8 cellular contexts compared by ENCODE assay signal in the genomic region with DNA sequence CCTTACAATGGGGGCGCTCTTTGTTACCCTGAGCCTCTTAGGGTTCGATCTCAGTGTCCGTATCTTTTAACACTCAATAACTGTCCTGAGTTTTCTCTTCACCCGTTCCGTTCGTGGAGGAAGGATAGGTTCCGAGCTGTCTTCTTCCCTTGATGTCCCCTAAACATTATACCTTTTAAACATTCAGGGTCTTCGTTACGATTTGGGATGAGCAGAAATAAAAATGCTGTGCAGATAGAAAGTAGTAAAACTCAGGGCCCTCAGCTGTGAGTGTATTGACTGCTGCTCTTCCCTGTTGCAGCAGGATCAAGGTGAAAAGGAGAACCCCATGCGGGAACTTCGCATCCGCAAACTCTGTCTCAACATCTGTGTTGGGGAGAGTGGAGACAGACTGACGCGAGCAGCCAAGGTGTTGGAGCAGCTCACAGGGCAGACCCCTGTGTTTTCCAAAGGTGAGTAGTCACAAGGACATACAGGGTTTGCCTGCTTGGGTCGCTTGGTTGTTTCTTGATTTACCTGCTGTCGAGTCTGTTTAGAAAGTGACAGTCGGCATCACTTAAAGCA. TPM values are rescaled to one million over a fixed set of nuclear protein-coding genes. Genes with fewer than 3 reads are reported as not detected.
DNase-seq lines count a peak whose midpoint lies in the region; ATAC-seq lines count a peak whose summit lies in the region.

No MANE protein-coding gene starts in this region.

- peak overlapping the region; percentile 80 for H3K4me3 ChIP-seq in thymus (ENCODE audit: low read length)

- no peak for DNase-seq in activated T-cell treated with anti-CD3 and anti-CD28 coated beads, Interleukin-2, amount 50 U/mL, for 4 hours
- DNase-seq in activated T-cell treated with anti-CD3 and anti-CD28 coated beads, Interleukin-2, amount 50 U/mL, for 1 hour: no peak
- peak; percentile 15 for DNase-seq in activated naive CD4-positive, alpha-beta T cell treated with anti-CD3 and anti-CD28 coated beads, Interleukin-2, amount 50 U/mL, for 16 hours
- DNase-seq in kidney tubule cell (ENCODE audit: low spot score) (peak; percentile 18), NCI-H1417 treated with DMSO at 0.1 percent for 48 hours (lab: John Stamatoyannopoulos, UW) (no peak)

- H3K4me1 Mint-ChIP-seq in activated T-cell treated with anti-CD3 and anti-CD28 coated beads, Interleukin-2, amount 50 U/mL, for 4 hours (ENCODE audit: low read depth): peaks cover 49% of the 10 kb centered on the region

- H3K4me3 Mint-ChIP-seq in activated T-cell treated with anti-CD3 and anti-CD28 coated beads, Interleukin-2, amount 50 U/mL, for 4 hours: peak overlapping the region; percentile 97

- no peaks in the 10 kb centered on the region for H3K9me3 ChIP-seq in thymus (ENCODE audit: control insufficient read depth)

- no peak for ATAC-seq in activated T-cell treated with anti-CD3 and anti-CD28 coated beads, Interleukin-2, amount 50 U/mL, for 4 hours
- ATAC-seq in HG03520 (IDR thresholded peaks at IDR 0.05; ENCODE audit: unreplicated experiment) (no peak), HG03432 (IDR thresholded peaks at IDR 0.05; ENCODE audit: unreplicated experiment) (no peak)

- peaks cover 8% of the 10 kb centered on the region for H3K4me1 ChIP-seq in thymus (ENCODE audit: control insufficient read depth, insufficient read depth, low read length)

- H3K36me3 ChIP-seq in thymus (ENCODE audit: control insufficient read depth, insufficient read depth): peaks cover 39% of the 10 kb centered on the region

- WGBS in thymus: 28% methylated on average over 17 of the region's 17 CpGs

- H3K27me3 Mint-ChIP-seq in activated T-cell treated with anti-CD3 and anti-CD28 coated beads, Interleukin-2, amount 50 U/mL, for 4 hours (ENCODE audit: low read depth): no peaks in the 10 kb centered on the region

- no peaks in the 10 kb centered on the region for H3K27me3 ChIP-seq in thymus (ENCODE audit: control insufficient read depth, insufficient read depth)

- no peaks in the 10 kb centered on the region for H3K9me3 Mint-ChIP-seq in activated T-cell treated with anti-CD3 and anti-CD28 coated beads, Interleukin-2, amount 50 U/mL, for 4 hours

- peaks cover 51% of the 10 kb centered on the region for H3K36me3 Mint-ChIP-seq in activated T-cell treated with anti-CD3 and anti-CD28 coated beads, Interleukin-2, amount 50 U/mL, for 4 hours (ENCODE audit: insufficient read depth)

- H3K27ac ChIP-seq in thymus (ENCODE audit: low read depth): peak overlapping the region; percentile 93

RNA-seq across cellular contexts. Expression of gene RPL11, which starts 0.8 kb away (rescaled TPM):
- total RNA-seq in activated T-cell treated with anti-CD3 and anti-CD28 coated beads, Interleukin-2, amount 50 U/mL, for 4 hours: 1,000 to 10,000 TPM; 1,397 to 1,476 (median 1,425) TPM
- polyA plus RNA-seq in thymus: 4,395 TPM

RNA-seq across cellular contexts. Expression of gene ELOA, which starts 50.9 kb away (rescaled TPM):
- 10 to 100 TPM; 61.9 to 69.8 (median 67.1) TPM for total RNA-seq in activated T-cell treated with anti-CD3 and anti-CD28 coated beads, Interleukin-2, amount 50 U/mL, for 4 hours
- polyA plus RNA-seq in thymus: 16.5 TPM

Comparison
In these comparisons a context has a peak if more than half of its experiments do, and no peak if none do; other contexts are left out.
1. DNase-seq: peak in activated naive CD4-positive, alpha-beta T cell treated with anti-CD3 and anti-CD28 coated beads, Interleukin-2, amount 50 U/mL, for 16 hours (single experiment) and kidney tubule cell (single experiment); none in activated T-cell treated with anti-CD3 and anti-CD28 coated beads, Interleukin-2, amount 50 U/mL, for 4 hours (single experiment), activated T-cell treated with anti-CD3 and anti-CD28 coated beads, Interleukin-2, amount 50 U/mL, for 1 hour (single experiment) and NCI-H1417 treated with DMSO at 0.1 percent for 48 hours (single experiment).